9 cellular contexts compared by ENCODE assay signal in genomic region chr1:40404670-40405462, GRCh38. TPM values are rescaled to one million over a fixed set of nuclear protein-coding genes. Genes with fewer than 3 reads are reported as not detected.
DNase-seq lines count a peak whose midpoint lies in the region; ATAC-seq and FAIRE-seq lines count a peak whose summit lies in the region.
"Had no signal": no experiment of that assay in that cellular context is flagged by ENCODE, and none has a peak within 500 bp of the region (broad histone marks: within the 10 kb centered on the region; RNA-seq: fewer than 3 reads in every experiment).

No MANE protein-coding gene starts in this region.

- H3K36me3 Mint-ChIP-seq in T-helper 2 cell treated with Interferon-gamma antibody and Interleukin-4, amounts not matched to agents 5 μg/mL and 100 μg/mL, for 36 hours (ENCODE audit: low read depth), result peaks cover 36% of the 10 kb centered on the region
- peaks cover 9 to 34% of the 10 kb centered on the region in 2 donors for H3K36me3 Mint-ChIP-seq in naive B cell

- H3K4me1 Mint-ChIP-seq in T-helper 2 cell treated with Interferon-gamma antibody and Interleukin-4, amounts not matched to agents 5 μg/mL and 100 μg/mL, for 36 hours (ENCODE audit: low read depth), result peaks cover 43% of the 10 kb centered on the region
- peaks cover 38 to 73% (median 61%) of the 10 kb centered on the region in 3 donors for H3K4me1 Mint-ChIP-seq in naive B cell

- FAIRE-seq in A204.1 (lab: Jason Lieb, UNC), result peak; percentile 96

- ATAC-seq in naive B cell (ENCODE audit: low read depth in 2 of 2) (peak; percentile 52 to 67), HG03571 (IDR thresholded peaks at IDR 0.05; ENCODE audit: unreplicated experiment) (no peak), GM19351 (IDR thresholded peaks at IDR 0.05; ENCODE audit: unreplicated experiment) (no peak)

- H3K9ac ChIP-seq in endocrine pancreas (ENCODE audit: control insufficient read depth, insufficient read depth, low read length), result no peak overlapping the region

- peak overlapping the region; percentile 53 for H3K4me3 ChIP-seq in endocrine pancreas (ENCODE audit: control insufficient read depth, insufficient read depth, low read length)

- no peaks in the 10 kb centered on the region for H3K27me3 Mint-ChIP-seq in T-helper 2 cell treated with Interferon-gamma antibody and Interleukin-4, amounts not matched to agents 5 μg/mL and 100 μg/mL, for 36 hours (ENCODE audit: low read depth)
- no peaks in the 10 kb centered on the region for H3K27me3 Mint-ChIP-seq in naive B cell

- peaks cover 7% of the 10 kb centered on the region for H3K4me1 ChIP-seq in endocrine pancreas (ENCODE audit: control insufficient read depth, insufficient read depth, low read length)

- H3K4me3 Mint-ChIP-seq in T-helper 2 cell treated with Interferon-gamma antibody and Interleukin-4, amounts not matched to agents 5 μg/mL and 100 μg/mL, for 36 hours, result peak overlapping the region; percentile 59
- peak overlapping the region; percentile 13 to 77 (median 64) for H3K4me3 Mint-ChIP-seq in naive B cell

- DNase-seq in EL (peak; percentile 67), NCI-H146 (lab: John Stamatoyannopoulos, UW) (peak; percentile 48), naive B cell (peak; percentile 51)
- no peak for DNase-seq in T-helper 2 cell treated with Interferon-gamma antibody and Interleukin-4, amounts not matched to agents 5 μg/mL and 100 μg/mL, for 36 hours (ENCODE audit: low spot score)
- DNase-seq: left cardiac atrium had no signal

- no peaks in the 10 kb centered on the region for H3K9me3 Mint-ChIP-seq in T-helper 2 cell treated with Interferon-gamma antibody and Interleukin-4, amounts not matched to agents 5 μg/mL and 100 μg/mL, for 36 hours
- no peaks in the 10 kb centered on the region for H3K9me3 Mint-ChIP-seq in naive B cell

- H3K9me3 ChIP-seq in endocrine pancreas (ENCODE audit: control insufficient read depth, low read length), result no peaks in the 10 kb centered on the region

- H3K27me3 ChIP-seq in endocrine pancreas (ENCODE audit: control insufficient read depth, insufficient read depth, low read length), result no peaks in the 10 kb centered on the region

- H3K27ac Mint-ChIP-seq in T-helper 2 cell treated with Interferon-gamma antibody and Interleukin-4, amounts not matched to agents 5 μg/mL and 100 μg/mL, for 36 hours, result peak overlapping the region; percentile 89
- peak overlapping the region; percentile 72 to 99 (median 92) for H3K27ac Mint-ChIP-seq in naive B cell

- H3K36me3 ChIP-seq in endocrine pancreas (ENCODE audit: control insufficient read depth, insufficient read depth, low read length), result no peaks in the 10 kb centered on the region

RNA-seq across cellular contexts. Expression of gene SMAP2, which starts 31.3 kb away (rescaled TPM):
- polyA plus RNA-seq in naive B cell (ENCODE audit: low read depth in 6 of 6), result 100 to 1,000 TPM; 480 to 946 (median 649) TPM

RNA-seq across cellular contexts. Expression of gene ZFP69B, which starts 45.4 kb away (rescaled TPM):
- polyA plus RNA-seq in naive B cell (ENCODE audit: low read depth in 6 of 6), result 1 to 10 TPM in 5 of 6 donors, not detected in 1; 1.1 to 3.2 (median 2.0) TPM

Comparison
In these comparisons a context has a peak if more than half of its experiments do, and no peak if none do; other contexts are left out.
1. ATAC-seq: peak in naive B cell (2 of 2); none in HG03571 (single experiment) and GM19351 (single experiment).